10 cellular contexts compared by ENCODE assay signal in the genomic region with DNA sequence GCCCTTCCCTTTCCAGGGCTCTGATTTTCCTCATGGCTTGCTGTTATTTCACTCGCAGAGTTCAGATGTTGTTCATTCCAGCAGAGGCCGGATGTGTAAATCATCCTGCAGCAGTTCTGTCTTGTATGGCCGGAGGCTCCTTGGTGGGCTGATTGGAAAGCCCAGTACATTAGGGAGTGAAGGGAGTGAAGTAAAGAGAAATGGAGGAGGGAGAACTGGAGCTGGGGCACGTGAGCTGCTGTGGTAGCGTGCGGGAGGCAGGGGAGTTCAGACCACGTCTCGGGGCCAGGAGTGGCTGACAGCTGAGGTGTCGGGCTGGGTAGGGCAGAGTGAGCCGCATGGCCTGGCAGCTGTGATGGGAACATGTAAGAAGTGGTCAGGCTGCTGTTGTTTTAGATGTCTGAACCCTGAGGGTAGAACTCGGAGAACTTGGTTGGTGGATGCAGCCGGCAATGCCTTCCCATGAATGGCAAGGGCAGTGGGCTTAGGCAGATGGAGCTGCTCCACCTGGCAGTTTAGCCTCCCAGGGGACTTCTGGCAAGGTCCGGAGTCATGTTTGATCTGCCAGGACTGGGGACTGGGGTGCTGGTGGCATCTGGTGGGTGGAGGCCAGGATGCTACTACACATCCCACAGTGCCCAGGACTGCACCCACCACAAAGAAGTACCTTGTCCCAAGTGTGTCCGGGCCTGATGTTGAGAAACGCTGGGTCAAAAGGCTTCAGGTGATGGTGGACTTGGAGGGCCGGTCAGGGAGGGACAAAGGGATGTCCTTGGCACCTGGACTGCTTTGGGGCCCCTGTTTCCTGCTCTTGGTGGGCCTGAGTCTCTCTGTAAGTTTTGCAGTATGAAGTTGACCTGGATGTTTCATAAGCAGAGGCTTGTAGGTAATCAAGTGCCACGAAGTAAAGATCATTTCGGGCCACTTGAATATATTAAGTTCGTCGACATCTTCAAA. TPM values are rescaled to one million over a fixed set of nuclear protein-coding genes. Genes with fewer than 3 reads are reported as not detected.
DNase-seq lines count a peak whose midpoint lies in the region; ATAC-seq and TF ChIP-seq lines count a peak whose summit lies in the region.
"Had no signal": no experiment of that assay in that cellular context is flagged by ENCODE, and none has a peak within 500 bp of the region (broad histone marks: within the 10 kb centered on the region; RNA-seq: fewer than 3 reads in every experiment).

No MANE protein-coding gene starts in this region.

- H3K4me1 ChIP-seq in foreskin keratinocyte, result peaks cover 57% of the 10 kb centered on the region

- peak overlapping the region; percentile 26 for H3K4me3 ChIP-seq in WI38 (ENCODE audit: low read depth, low read length)

- H3K9me3 Mint-ChIP-seq in activated naive CD4-positive, alpha-beta T cell treated with anti-CD3 and anti-CD28 coated beads, Interleukin-2, amount 50 U/mL, for 72 hours, result no peaks in the 10 kb centered on the region

- TF ChIP-seq CTCF in WI38 (IDR thresholded peaks at IDR 0.05; ENCODE audit: low read depth, low read length) (no peak), foreskin keratinocyte (conservative IDR thresholded peaks at IDR 0.05) (no peak)

- no peaks in the 10 kb centered on the region for H3K27me3 ChIP-seq in foreskin keratinocyte

- DNase-seq in ELR (ENCODE audit: low read depth), result peak; percentile 81
- DNase-seq in foreskin keratinocyte, result peak; percentile 74 to 87
- DNase-seq in renal cortical epithelial cell (ENCODE audit: low read depth), result peak; percentile 85
- DNase-seq in activated naive CD4-positive, alpha-beta T cell treated with anti-CD3 and anti-CD28 coated beads, Interleukin-2, amount 50 U/mL, for 72 hours (ENCODE audit: low spot score in 2 of 2), result no peak
- no peak for DNase-seq in ureter (ENCODE audit: low spot score)
- DNase-seq in activated CD4-positive, alpha-beta T cell treated with anti-CD3 and anti-CD28 coated beads for 4 hours, result no peak
- DNase-seq: GOT3 had no signal

- H3K27ac Mint-ChIP-seq in activated naive CD4-positive, alpha-beta T cell treated with anti-CD3 and anti-CD28 coated beads, Interleukin-2, amount 50 U/mL, for 72 hours, result peak overlapping the region in 1 of 2 donors; percentile 16
- H3K27ac Mint-ChIP-seq: activated naive CD8-positive, alpha-beta T cell had no signal

- H3K27ac ChIP-seq in foreskin keratinocyte, result peak overlapping the region; percentile 49

- H3K36me3 Mint-ChIP-seq in activated naive CD4-positive, alpha-beta T cell treated with anti-CD3 and anti-CD28 coated beads, Interleukin-2, amount 50 U/mL, for 72 hours, result no peaks in the 10 kb centered on the region
- H3K36me3 Mint-ChIP-seq: activated naive CD8-positive, alpha-beta T cell had no signal

- ATAC-seq in foreskin keratinocyte, result peak; percentile 33
- ATAC-seq in activated naive CD4-positive, alpha-beta T cell treated with anti-CD3 and anti-CD28 coated beads, Interleukin-2, amount 50 U/mL, for 72 hours, result no peak
- ATAC-seq in GM21360 (IDR thresholded peaks at IDR 0.05; ENCODE audit: unreplicated experiment), result no peak

RNA-seq across cellular contexts. Expression of gene ASAP2, which starts 29.1 kb away (rescaled TPM):
- total RNA-seq in foreskin keratinocyte, result 57.2 and 69.3 TPM in 2 replicates
- 20.8 and 21.8 TPM in 2 replicates for polyA plus RNA-seq in foreskin keratinocyte
- 59.4 and 68.6 TPM in 2 replicates for total RNA-seq in renal cortical epithelial cell
- total RNA-seq in activated naive CD4-positive, alpha-beta T cell treated with anti-CD3 and anti-CD28 coated beads, Interleukin-2, amount 50 U/mL, for 72 hours, result 1 to 10 TPM in 1 of 2 donors, under 1 TPM in 1; 0.09 to 1.0 TPM
- total RNA-seq in ureter, result 42.1 TPM

Comparison
In these comparisons a context has a peak if more than half of its experiments do, and no peak if none do; other contexts are left out.
1. DNase-seq: peak in ELR (single experiment), foreskin keratinocyte (2 of 2) and renal cortical epithelial cell (single experiment); none in activated naive CD4-positive, alpha-beta T cell treated with anti-CD3 and anti-CD28 coated beads, Interleukin-2, amount 50 U/mL, for 72 hours (0 of 2), ureter (single experiment) and activated CD4-positive, alpha-beta T cell treated with anti-CD3 and anti-CD28 coated beads for 4 hours (0 of 2).
2. RNA of gene ASAP2, which starts 29.1 kb away (total RNA-seq): 59.4 to 68.6 TPM in renal cortical epithelial cell, 57.2 to 69.3 TPM in foreskin keratinocyte and 42.1 TPM in ureter (single experiment); 0.09 to 1.0 TPM in activated naive CD4-positive, alpha-beta T cell treated with anti-CD3 and anti-CD28 coated beads, Interleukin-2, amount 50 U/mL, for 72 hours; every median in the first group is over 10 times any median in the second.